ENCODE assay signal across 1 cellular context in the genomic region with DNA sequence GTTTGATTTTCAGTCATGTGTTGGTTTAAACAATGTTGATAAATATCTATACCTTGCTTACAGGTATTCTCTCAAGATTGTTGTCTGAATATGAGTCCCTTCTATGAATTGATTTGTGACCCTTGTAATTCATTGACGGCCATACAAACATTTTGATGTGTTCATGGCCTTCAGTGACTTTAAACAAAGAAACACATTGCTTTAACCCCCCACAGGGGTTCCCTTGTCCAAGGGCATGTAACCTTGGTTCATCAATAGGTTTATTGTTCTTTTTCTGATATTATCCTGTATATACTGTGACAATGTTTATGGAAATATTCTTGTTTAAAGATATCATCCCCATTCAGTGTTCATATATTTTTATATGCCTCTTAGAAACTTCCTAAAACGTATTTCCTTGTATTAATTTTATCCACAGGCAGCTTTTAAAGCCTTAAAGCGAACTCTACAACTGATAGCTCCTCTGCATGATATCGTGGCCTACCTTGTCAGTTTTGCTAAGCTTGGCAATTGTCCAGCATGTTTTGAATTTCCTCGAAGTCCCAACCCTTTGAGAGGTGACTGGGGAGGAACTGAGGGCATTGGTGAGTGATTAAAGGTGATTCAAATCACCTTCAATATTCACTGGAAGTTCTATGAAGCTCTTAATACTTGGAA.
TF ChIP-seq lines count a peak whose summit lies in the region.

No MANE protein-coding gene starts in this region.

TF ChIP-seq in HepG2, 621 proteins besides CTCF, POLR2A, EP300 and RAD21 (continued from another document and continues in another):
- TF ChIP-seq, protein P1, sequence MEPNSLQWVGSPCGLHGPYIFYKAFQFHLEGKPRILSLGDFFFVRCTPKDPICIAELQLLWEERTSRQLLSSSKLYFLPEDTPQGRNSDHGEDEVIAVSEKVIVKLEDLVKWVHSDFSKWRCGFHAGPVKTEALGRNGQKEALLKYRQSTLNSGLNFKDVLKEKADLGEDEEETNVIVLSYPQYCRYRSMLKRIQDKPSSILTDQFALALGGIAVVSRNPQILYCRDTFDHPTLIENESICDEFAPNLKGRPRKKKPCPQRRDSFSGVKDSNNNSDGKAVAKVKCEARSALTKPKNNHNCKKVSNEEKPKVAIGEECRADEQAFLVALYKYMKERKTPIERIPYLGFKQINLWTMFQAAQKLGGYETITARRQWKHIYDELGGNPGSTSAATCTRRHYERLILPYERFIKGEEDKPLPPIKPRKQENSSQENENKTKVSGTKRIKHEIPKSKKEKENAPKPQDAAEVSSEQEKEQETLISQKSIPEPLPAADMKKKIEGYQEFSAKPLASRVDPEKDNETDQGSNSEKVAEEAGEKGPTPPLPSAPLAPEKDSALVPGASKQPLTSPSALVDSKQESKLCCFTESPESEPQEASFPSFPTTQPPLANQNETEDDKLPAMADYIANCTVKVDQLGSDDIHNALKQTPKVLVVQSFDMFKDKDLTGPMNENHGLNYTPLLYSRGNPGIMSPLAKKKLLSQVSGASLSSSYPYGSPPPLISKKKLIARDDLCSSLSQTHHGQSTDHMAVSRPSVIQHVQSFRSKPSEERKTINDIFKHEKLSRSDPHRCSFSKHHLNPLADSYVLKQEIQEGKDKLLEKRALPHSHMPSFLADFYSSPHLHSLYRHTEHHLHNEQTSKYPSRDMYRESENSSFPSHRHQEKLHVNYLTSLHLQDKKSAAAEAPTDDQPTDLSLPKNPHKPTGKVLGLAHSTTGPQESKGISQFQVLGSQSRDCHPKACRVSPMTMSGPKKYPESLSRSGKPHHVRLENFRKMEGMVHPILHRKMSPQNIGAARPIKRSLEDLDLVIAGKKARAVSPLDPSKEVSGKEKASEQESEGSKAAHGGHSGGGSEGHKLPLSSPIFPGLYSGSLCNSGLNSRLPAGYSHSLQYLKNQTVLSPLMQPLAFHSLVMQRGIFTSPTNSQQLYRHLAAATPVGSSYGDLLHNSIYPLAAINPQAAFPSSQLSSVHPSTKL (CRISPR knock-in tag; IDR thresholded peaks at IDR 0.05): peak; percentile 84
- TF ChIP-seq HOXA9 (CRISPR knock-in tag; IDR thresholded peaks at IDR 0.05; ENCODE audit: borderline replicate concordance) (no peak), KAT8 (CRISPR knock-in tag; IDR thresholded peaks at IDR 0.05) (peak; percentile 38; the same call in 1 of the 2 replicates), KLF6 (CRISPR knock-in tag; IDR thresholded peaks at IDR 0.05) (no peak), CEBPG (CRISPR knock-in tag; IDR thresholded peaks at IDR 0.05) (0 out of 2 replicates have a peak, but pooled peaks have one; percentile 18), FOXA3 (CRISPR knock-in tag; IDR thresholded peaks at IDR 0.05) (peak; percentile 45), HNRNPUL1 (IDR thresholded peaks at IDR 0.05; ENCODE audit: low read depth, low read length) (no peak), MIXL1 (CRISPR knock-in tag; IDR thresholded peaks at IDR 0.05) (0 out of 2 replicates have a peak, but pooled peaks have one; percentile 22), ZFP62 (CRISPR knock-in tag; IDR thresholded peaks at IDR 0.05) (no peak), PHF5A (CRISPR knock-in tag; IDR thresholded peaks at IDR 0.05; ENCODE audit: low read depth, unreplicated experiment) (peak; percentile 22), PRPF4 (IDR thresholded peaks at IDR 0.05; ENCODE audit: low read depth, low read length, poor library complexity, severe bottlenecking) (no peak)
- TF ChIP-seq, protein P2, sequence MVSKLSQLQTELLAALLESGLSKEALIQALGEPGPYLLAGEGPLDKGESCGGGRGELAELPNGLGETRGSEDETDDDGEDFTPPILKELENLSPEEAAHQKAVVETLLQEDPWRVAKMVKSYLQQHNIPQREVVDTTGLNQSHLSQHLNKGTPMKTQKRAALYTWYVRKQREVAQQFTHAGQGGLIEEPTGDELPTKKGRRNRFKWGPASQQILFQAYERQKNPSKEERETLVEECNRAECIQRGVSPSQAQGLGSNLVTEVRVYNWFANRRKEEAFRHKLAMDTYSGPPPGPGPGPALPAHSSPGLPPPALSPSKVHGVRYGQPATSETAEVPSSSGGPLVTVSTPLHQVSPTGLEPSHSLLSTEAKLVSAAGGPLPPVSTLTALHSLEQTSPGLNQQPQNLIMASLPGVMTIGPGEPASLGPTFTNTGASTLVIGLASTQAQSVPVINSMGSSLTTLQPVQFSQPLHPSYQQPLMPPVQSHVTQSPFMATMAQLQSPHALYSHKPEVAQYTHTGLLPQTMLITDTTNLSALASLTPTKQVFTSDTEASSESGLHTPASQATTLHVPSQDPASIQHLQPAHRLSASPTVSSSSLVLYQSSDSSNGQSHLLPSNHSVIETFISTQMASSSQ (IDR thresholded peaks at IDR 0.05; ENCODE audit: low read depth): peak; percentile 42; the same call in 1 of the 2 replicates
- TF ChIP-seq, protein P2 (CRISPR knock-in tag; IDR thresholded peaks at IDR 0.05; ENCODE audit: borderline replicate concordance): peak; percentile 48; the same call in 1 of the 2 replicates
- TF ChIP-seq, protein P3, sequence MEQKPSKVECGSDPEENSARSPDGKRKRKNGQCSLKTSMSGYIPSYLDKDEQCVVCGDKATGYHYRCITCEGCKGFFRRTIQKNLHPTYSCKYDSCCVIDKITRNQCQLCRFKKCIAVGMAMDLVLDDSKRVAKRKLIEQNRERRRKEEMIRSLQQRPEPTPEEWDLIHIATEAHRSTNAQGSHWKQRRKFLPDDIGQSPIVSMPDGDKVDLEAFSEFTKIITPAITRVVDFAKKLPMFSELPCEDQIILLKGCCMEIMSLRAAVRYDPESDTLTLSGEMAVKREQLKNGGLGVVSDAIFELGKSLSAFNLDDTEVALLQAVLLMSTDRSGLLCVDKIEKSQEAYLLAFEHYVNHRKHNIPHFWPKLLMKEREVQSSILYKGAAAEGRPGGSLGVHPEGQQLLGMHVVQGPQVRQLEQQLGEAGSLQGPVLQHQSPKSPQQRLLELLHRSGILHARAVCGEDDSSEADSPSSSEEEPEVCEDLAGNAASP (CRISPR knock-in tag; IDR thresholded peaks at IDR 0.05; ENCODE audit: borderline replicate concordance): peak; percentile 44; the same call in 1 of the 2 replicates
- TF ChIP-seq, protein P4, sequence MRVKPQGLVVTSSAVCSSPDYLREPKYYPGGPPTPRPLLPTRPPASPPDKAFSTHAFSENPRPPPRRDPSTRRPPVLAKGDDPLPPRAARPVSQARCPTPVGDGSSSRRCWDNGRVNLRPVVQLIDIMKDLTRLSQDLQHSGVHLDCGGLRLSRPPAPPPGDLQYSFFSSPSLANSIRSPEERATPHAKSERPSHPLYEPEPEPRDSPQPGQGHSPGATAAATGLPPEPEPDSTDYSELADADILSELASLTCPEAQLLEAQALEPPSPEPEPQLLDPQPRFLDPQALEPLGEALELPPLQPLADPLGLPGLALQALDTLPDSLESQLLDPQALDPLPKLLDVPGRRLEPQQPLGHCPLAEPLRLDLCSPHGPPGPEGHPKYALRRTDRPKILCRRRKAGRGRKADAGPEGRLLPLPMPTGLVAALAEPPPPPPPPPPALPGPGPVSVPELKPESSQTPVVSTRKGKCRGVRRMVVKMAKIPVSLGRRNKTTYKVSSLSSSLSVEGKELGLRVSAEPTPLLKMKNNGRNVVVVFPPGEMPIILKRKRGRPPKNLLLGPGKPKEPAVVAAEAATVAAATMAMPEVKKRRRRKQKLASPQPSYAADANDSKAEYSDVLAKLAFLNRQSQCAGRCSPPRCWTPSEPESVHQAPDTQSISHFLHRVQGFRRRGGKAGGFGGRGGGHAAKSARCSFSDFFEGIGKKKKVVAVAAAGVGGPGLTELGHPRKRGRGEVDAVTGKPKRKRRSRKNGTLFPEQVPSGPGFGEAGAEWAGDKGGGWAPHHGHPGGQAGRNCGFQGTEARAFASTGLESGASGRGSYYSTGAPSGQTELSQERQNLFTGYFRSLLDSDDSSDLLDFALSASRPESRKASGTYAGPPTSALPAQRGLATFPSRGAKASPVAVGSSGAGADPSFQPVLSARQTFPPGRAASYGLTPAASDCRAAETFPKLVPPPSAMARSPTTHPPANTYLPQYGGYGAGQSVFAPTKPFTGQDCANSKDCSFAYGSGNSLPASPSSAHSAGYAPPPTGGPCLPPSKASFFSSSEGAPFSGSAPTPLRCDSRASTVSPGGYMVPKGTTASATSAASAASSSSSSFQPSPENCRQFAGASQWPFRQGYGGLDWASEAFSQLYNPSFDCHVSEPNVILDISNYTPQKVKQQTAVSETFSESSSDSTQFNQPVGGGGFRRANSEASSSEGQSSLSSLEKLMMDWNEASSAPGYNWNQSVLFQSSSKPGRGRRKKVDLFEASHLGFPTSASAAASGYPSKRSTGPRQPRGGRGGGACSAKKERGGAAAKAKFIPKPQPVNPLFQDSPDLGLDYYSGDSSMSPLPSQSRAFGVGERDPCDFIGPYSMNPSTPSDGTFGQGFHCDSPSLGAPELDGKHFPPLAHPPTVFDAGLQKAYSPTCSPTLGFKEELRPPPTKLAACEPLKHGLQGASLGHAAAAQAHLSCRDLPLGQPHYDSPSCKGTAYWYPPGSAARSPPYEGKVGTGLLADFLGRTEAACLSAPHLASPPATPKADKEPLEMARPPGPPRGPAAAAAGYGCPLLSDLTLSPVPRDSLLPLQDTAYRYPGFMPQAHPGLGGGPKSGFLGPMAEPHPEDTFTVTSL (CRISPR knock-in tag; IDR thresholded peaks at IDR 0.05; ENCODE audit: borderline replicate concordance): peak; percentile 27; the same call in 1 of the 2 replicates
- TF ChIP-seq, protein P5, sequence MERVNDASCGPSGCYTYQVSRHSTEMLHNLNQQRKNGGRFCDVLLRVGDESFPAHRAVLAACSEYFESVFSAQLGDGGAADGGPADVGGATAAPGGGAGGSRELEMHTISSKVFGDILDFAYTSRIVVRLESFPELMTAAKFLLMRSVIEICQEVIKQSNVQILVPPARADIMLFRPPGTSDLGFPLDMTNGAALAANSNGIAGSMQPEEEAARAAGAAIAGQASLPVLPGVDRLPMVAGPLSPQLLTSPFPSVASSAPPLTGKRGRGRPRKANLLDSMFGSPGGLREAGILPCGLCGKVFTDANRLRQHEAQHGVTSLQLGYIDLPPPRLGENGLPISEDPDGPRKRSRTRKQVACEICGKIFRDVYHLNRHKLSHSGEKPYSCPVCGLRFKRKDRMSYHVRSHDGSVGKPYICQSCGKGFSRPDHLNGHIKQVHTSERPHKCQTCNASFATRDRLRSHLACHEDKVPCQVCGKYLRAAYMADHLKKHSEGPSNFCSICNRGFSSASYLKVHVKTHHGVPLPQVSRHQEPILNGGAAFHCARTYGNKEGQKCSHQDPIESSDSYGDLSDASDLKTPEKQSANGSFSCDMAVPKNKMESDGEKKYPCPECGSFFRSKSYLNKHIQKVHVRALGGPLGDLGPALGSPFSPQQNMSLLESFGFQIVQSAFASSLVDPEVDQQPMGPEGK (CRISPR knock-in tag; IDR thresholded peaks at IDR 0.05): peak; percentile 24; the same call in 1 of the 2 replicates
- TF ChIP-seq, protein P6, sequence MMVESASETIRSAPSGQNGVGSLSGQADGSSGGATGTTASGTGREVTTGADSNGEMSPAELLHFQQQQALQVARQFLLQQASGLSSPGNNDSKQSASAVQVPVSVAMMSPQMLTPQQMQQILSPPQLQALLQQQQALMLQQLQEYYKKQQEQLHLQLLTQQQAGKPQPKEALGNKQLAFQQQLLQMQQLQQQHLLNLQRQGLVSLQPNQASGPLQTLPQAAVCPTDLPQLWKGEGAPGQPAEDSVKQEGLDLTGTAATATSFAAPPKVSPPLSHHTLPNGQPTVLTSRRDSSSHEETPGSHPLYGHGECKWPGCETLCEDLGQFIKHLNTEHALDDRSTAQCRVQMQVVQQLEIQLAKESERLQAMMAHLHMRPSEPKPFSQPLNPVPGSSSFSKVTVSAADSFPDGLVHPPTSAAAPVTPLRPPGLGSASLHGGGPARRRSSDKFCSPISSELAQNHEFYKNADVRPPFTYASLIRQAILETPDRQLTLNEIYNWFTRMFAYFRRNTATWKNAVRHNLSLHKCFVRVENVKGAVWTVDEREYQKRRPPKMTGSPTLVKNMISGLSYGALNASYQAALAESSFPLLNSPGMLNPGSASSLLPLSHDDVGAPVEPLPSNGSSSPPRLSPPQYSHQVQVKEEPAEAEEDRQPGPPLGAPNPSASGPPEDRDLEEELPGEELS (CRISPR knock-in tag; IDR thresholded peaks at IDR 0.05): peak; percentile 63
- TF ChIP-seq, protein P7, sequence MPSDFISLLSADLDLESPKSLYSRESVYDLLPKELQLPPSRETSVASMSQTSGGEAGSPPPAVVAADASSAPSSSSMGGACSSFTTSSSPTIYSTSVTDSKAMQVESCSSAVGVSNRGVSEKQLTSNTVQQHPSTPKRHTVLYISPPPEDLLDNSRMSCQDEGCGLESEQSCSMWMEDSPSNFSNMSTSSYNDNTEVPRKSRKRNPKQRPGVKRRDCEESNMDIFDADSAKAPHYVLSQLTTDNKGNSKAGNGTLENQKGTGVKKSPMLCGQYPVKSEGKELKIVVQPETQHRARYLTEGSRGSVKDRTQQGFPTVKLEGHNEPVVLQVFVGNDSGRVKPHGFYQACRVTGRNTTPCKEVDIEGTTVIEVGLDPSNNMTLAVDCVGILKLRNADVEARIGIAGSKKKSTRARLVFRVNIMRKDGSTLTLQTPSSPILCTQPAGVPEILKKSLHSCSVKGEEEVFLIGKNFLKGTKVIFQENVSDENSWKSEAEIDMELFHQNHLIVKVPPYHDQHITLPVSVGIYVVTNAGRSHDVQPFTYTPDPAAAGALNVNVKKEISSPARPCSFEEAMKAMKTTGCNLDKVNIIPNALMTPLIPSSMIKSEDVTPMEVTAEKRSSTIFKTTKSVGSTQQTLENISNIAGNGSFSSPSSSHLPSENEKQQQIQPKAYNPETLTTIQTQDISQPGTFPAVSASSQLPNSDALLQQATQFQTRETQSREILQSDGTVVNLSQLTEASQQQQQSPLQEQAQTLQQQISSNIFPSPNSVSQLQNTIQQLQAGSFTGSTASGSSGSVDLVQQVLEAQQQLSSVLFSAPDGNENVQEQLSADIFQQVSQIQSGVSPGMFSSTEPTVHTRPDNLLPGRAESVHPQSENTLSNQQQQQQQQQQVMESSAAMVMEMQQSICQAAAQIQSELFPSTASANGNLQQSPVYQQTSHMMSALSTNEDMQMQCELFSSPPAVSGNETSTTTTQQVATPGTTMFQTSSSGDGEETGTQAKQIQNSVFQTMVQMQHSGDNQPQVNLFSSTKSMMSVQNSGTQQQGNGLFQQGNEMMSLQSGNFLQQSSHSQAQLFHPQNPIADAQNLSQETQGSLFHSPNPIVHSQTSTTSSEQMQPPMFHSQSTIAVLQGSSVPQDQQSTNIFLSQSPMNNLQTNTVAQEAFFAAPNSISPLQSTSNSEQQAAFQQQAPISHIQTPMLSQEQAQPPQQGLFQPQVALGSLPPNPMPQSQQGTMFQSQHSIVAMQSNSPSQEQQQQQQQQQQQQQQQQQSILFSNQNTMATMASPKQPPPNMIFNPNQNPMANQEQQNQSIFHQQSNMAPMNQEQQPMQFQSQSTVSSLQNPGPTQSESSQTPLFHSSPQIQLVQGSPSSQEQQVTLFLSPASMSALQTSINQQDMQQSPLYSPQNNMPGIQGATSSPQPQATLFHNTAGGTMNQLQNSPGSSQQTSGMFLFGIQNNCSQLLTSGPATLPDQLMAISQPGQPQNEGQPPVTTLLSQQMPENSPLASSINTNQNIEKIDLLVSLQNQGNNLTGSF (CRISPR knock-in tag; IDR thresholded peaks at IDR 0.05): no peak
- TF ChIP-seq, protein P8, sequence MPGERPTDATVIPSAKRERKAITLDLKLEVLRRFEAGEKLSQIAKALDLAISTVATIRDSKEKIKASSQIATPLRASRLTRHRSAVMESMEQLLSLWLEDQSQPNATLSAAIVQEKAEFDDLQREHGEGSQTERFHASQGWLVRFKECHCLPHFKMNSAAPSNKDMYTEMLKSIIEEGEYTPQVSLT (CRISPR knock-in tag; IDR thresholded peaks at IDR 0.05; ENCODE audit: borderline replicate concordance, low read depth): no peak
